Comparison of ENCODE assay signal across 20 cellular contexts in genomic region chr7:158249692-158250091, GRCh38.
"Had no signal": no experiment of that assay in that cellular context is flagged by ENCODE, and none has a peak within 500 bp of the region (broad histone marks: within the 10 kb centered on the region; RNA-seq: fewer than 3 reads in every experiment).

No MANE protein-coding gene starts in this region.

- H3K4me1 ChIP-seq: Peyer's patch, SJSA1 had no signal

- DNase-seq: activated CD4-positive, alpha-beta T cell treated with anti-CD3 and anti-CD28 coated beads for 48 hours; activated CD4-positive, alpha-beta T cell treated with anti-CD3 and anti-CD28 coated beads, Interleukin-2, amount 50 U/mL, for 4 hours; activated CD4-positive, CD25-positive, alpha-beta regulatory T cell treated with anti-CD3 and anti-CD28 coated beads, Interleukin-2, amount 50 U/mL, for 72 hours; activated CD8-positive, alpha-beta memory T cell treated with anti-CD3 and anti-CD28 coated beads for 24 hours; activated gamma-delta T cell; activated naive CD4-positive, alpha-beta T cell treated with anti-CD3 and anti-CD28 coated beads for 36 hours; activated T-cell treated with anti-CD3 and anti-CD28 coated beads, Interleukin-2, amount 50 U/mL, for 1 hour; amygdala; NCI-H1092; NCI-H1436; NCI-H1694 treated with DMSO at 0.1 percent for 48 hours; NCI-H2081; NCI-H510A treated with DMSO at 0.1 percent for 48 hours; Peyer's patch; SHP77; T-helper 17 cell; T-helper 9 cell had no signal

- H3K4me3 ChIP-seq: Peyer's patch, SJSA1 had no signal

- H3K9me3 ChIP-seq: Peyer's patch had no signal

- H3K27ac ChIP-seq: KMS-11, Peyer's patch, RWPE1, SJSA1 had no signal

- H3K9ac ChIP-seq: KMS-11 had no signal

- H3K27me3 ChIP-seq: Peyer's patch, SJSA1 had no signal

- H3K4me2 ChIP-seq: KMS-11 had no signal

- H3K36me3 ChIP-seq: Peyer's patch, SJSA1 had no signal
